5 cellular contexts compared by ENCODE assay signal in genomic region chr1:168057355-168057754, GRCh38.
"Had no signal": no experiment of that assay in that cellular context is flagged by ENCODE, and none has a peak within 500 bp of the region (broad histone marks: within the 10 kb centered on the region; RNA-seq: fewer than 3 reads in every experiment).

No MANE protein-coding gene starts in this region.

- H3K27ac ChIP-seq: HL-60, KMS-11 had no signal

- H3K4me2 ChIP-seq: KMS-11 had no signal

- H3K9ac ChIP-seq: KMS-11 had no signal

- DNase-seq: KBM-7, KG1 had no signal

- FAIRE-seq: HTR-8/SVneo had no signal
